In the genomic region with DNA sequence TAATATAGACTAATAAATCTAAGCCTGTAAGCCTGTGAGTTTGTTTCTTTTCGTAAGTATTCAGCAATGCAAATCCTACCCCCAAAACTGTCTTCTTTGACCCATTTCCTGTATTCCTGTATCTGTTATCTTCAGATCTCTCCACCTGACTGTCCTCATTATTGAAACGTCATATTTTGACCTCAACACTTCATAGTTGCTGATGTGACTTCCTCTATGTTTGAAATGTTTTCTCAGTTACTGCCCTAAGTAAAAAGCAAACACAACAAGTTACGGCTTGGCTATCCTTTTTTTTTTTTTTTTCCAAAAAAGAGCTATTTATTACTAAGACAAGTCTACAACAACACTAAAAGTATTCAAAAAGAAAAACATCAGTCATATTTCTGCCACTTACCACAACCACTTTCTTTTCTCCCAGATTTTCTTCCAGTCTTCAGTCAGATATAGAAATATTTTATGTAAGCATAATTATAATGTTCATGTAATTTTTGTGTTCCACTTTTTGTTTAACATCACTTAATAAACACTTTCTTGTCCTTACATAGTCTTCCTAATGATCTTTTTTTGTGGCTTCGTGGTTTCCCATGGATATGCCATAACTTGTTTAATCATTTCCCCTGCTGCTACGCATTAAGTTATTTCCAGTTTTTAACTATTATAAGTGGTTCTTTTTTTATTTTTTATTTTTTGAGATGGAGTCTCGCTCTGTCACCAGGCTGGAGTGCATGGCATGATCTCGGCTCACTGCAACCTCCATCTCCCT, we compare ENCODE assay signal across 9 cellular contexts. TPM values are rescaled to one million over a fixed set of nuclear protein-coding genes. Genes with fewer than 3 reads are reported as not detected.
DNase-seq lines count a peak whose midpoint lies in the region; ATAC-seq and TF ChIP-seq lines count a peak whose summit lies in the region.
"Had no signal": no experiment of that assay in that cellular context is flagged by ENCODE, and none has a peak within 500 bp of the region (broad histone marks: within the 10 kb centered on the region; RNA-seq: fewer than 3 reads in every experiment).

No MANE protein-coding gene starts in this region.

- no peaks in the 10 kb centered on the region for H3K79me2 ChIP-seq in MM.1S (ENCODE audit: low read length)
- H3K79me2 ChIP-seq in hepatocyte, result no peaks in the 10 kb centered on the region

- peak overlapping the region; percentile 52; the same call in 1 of the 2 replicates for H3K9ac ChIP-seq in MM.1S (ENCODE audit: low read length)

- H3K4me2 ChIP-seq in MM.1S (ENCODE audit: low read depth, low read length) (peak overlapping the region; percentile 59), hepatocyte (no peak overlapping the region)

- TF ChIP-seq POLR2A in right lobe of liver (IDR thresholded peaks at IDR 0.05), result no peak
- no peak for TF ChIP-seq POLR2A in stomach (IDR thresholded peaks at IDR 0.05)

- H2AFZ ChIP-seq in MM.1S (ENCODE audit: low read length) (no peak overlapping the region), hepatocyte (no peak overlapping the region)

- H3F3A ChIP-seq in MM.1S (ENCODE audit: insufficient read depth, low read length), result peaks cover 61% of the 10 kb centered on the region

- H3K27me3 ChIP-seq in MM.1S (replicated peaks; ENCODE audit: insufficient read depth, low read length) (no peaks in the 10 kb centered on the region), right lobe of liver (no peaks in the 10 kb centered on the region), stomach (no peaks in the 10 kb centered on the region), WERI-Rb-1 (ENCODE audit: insufficient read depth, low read depth, severe bottlenecking) (no peaks in the 10 kb centered on the region), hepatocyte (no peaks in the 10 kb centered on the region)

- H3K4me1 ChIP-seq in MM.1S (ENCODE audit: low read length) (peaks cover 59% of the 10 kb centered on the region), right lobe of liver (peaks cover 0 to 5% (median 0%) of the 10 kb centered on the region in 4 donors), stomach (peaks cover 21 to 51% (median 25%) of the 10 kb centered on the region in 4 donors), hepatocyte (ENCODE audit: insufficient read depth) (peaks cover 26% of the 10 kb centered on the region)

- ATAC-seq in GM18517 (IDR thresholded peaks at IDR 0.05; ENCODE audit: unreplicated experiment) (peak; percentile 63), GM21737 (IDR thresholded peaks at IDR 0.05; ENCODE audit: unreplicated experiment) (peak; percentile 64), right lobe of liver (peak in 3 of 4 donors; percentile 26 to 44 (median 26))

- TF ChIP-seq EP300 in stomach (IDR thresholded peaks at IDR 0.05), result no peak

- H3K4me3 ChIP-seq in MM.1S (ENCODE audit: low read length) (peak overlapping the region; percentile 15; the same call in 1 of the 2 replicates), right lobe of liver (no peak overlapping the region), stomach (no peak overlapping the region), WERI-Rb-1 (ENCODE audit: low read depth, low read length) (no peak overlapping the region), hepatocyte (no peak overlapping the region)

- H4K20me1 ChIP-seq in MM.1S (ENCODE audit: insufficient read depth, low read length), result no peaks in the 10 kb centered on the region
- no peaks in the 10 kb centered on the region for H4K20me1 ChIP-seq in hepatocyte (ENCODE audit: insufficient read depth, poor library complexity, severe bottlenecking)

- H3K9me3 ChIP-seq in MM.1S (replicated peaks; ENCODE audit: insufficient read depth, low read length), result no peaks in the 10 kb centered on the region
- H3K9me3 ChIP-seq in right lobe of liver, result no peaks in the 10 kb centered on the region
- H3K9me3 ChIP-seq in stomach, result no peaks in the 10 kb centered on the region
- no peaks in the 10 kb centered on the region for H3K9me3 ChIP-seq in WERI-Rb-1 (ENCODE audit: severe bottlenecking)
- H3K9me3 ChIP-seq in hepatocyte (ENCODE audit: low read depth), result no peaks in the 10 kb centered on the region

- TF ChIP-seq CTCF in MM.1S (IDR thresholded peaks at IDR 0.05; ENCODE audit: low read length) (no peak), right lobe of liver (IDR thresholded peaks at IDR 0.05) (no peak), stomach (IDR thresholded peaks at IDR 0.05) (no peak), WERI-Rb-1 (IDR thresholded peaks at IDR 0.05; ENCODE audit: low read depth, low read length) (no peak), hepatocyte (IDR thresholded peaks at IDR 0.05; ENCODE audit: poor library complexity) (no peak)

- whole genome bisulfite sequencing in right lobe of liver (ENCODE audit: insufficient coverage, low coverage, low lambda C conversion rate, missing lambda C conversion rate), result 45% methylated on average over 6 of the region's 7 CpGs
- WGBS in stomach, 5 donors, result 57 to 78% (median 74%) methylated on average over 7 of the region's 7 CpGs
- WGBS in hepatocyte (ENCODE audit: low lambda C conversion rate, missing lambda C conversion rate), result 79% methylated on average over 7 of the region's 7 CpGs

- H3K27ac ChIP-seq in MM.1S (ENCODE audit: low read length) (peak overlapping the region; percentile 76), right lobe of liver (no peak overlapping the region), stomach (peak overlapping the region in 1 of 5 donors; percentile 14), caudate nucleus (ENCODE audit: low read depth, low read length) (no peak overlapping the region), WERI-Rb-1 (no peak overlapping the region), hepatocyte (no peak overlapping the region)

- H3K36me3 ChIP-seq in MM.1S (replicated peaks; ENCODE audit: insufficient read depth, low read length) (no peaks in the 10 kb centered on the region), right lobe of liver (no peaks in the 10 kb centered on the region), stomach (no peaks in the 10 kb centered on the region), WERI-Rb-1 (no peaks in the 10 kb centered on the region), hepatocyte (replicated peaks; ENCODE audit: insufficient read depth, low read depth) (no peaks in the 10 kb centered on the region)

- no peaks in the 10 kb centered on the region for H3K9me2 ChIP-seq in MM.1S (replicated peaks; ENCODE audit: insufficient read depth, low read length)
- H3K9me2 ChIP-seq in hepatocyte (replicated peaks; ENCODE audit: insufficient read depth), result no peaks in the 10 kb centered on the region

- intact Hi-C loops in right lobe of liver (cut with DNase I), result no loop called here
- intact Hi-C loops in stomach (cut with DNase I; ENCODE audit: low total_unique reads), result no loop called here

- DNase-seq in MM.1S (peak; percentile 79), right lobe of liver (no peak), stomach (no peak), caudate nucleus (lab: John Stamatoyannopoulos, UW) (no peak), WERI-Rb-1 (no peak), hepatocyte (ENCODE audit: low spot score) (no peak)
- DNase-seq: anterior cingulate cortex had no signal

RNA-seq across cellular contexts. Expression of a gene that starts 44.9 kb away (rescaled TPM):
- total RNA-seq in right lobe of liver (10 to 100 TPM; 28.3 to 55.7 (median 36.7) TPM), stomach (100 to 1,000 TPM in 1 of 5 donors, 10 to 100 TPM in 4; 24.6 to 292 (median 65.3) TPM), hepatocyte (86.8 and 86.9 TPM in 2 replicates)
- polyA plus RNA-seq in stomach (10 to 100 TPM; 10.2 to 13.3 (median 10.5) TPM), hepatocyte (49.9 and 55.2 TPM in 2 replicates)
